In the genomic region with DNA sequence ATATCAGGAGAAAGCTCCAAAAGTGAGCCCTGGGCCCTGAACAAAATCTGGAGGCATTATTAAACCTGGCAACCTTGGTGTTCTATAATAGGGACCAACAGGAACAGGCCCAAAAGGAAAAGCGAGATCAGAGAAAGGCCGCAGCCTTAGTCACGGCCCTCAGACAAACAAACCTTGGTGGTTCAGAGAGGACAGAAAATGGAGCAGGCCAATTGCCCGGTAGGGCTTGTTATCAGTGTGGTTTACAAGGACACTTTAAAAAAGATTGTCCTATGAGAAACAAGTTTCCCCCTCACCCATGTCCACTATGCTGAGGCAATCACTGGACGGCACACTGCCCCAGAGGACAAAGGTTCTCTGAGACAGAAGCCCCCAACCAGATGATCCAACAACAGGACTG, we compare ENCODE assay signal across 1 cellular context. TPM values are rescaled to one million over a fixed set of nuclear protein-coding genes. Genes with fewer than 3 reads are reported as not detected.
"Had no signal": no experiment of that assay in that cellular context is flagged by ENCODE, and none has a peak within 500 bp of the region (broad histone marks: within the 10 kb centered on the region; RNA-seq: fewer than 3 reads in every experiment).

No MANE protein-coding gene starts in this region.

RNA-seq across cellular contexts. Expression of a gene that starts 14.0 kb away (rescaled TPM):
- total RNA-seq: right lobe of liver had no signal
